8 cellular contexts compared by ENCODE assay signal in genomic region chr6:13383280-13384163, GRCh38. TPM values are rescaled to one million over a fixed set of nuclear protein-coding genes. Genes with fewer than 3 reads are reported as not detected.
DNase-seq lines count a peak whose midpoint lies in the region; ATAC-seq, FAIRE-seq and TF ChIP-seq lines count a peak whose summit lies in the region.

No MANE protein-coding gene starts in this region.

- in situ Hi-C loops in KBM-7 (cut with MboI; ENCODE audit: low pct_unique_long_range_greater_than_20kb, low sequenced_read_pairs) = no loop called here

- TF ChIP-seq CTCF in hepatocyte (IDR thresholded peaks at IDR 0.05; ENCODE audit: poor library complexity) = peak; percentile 12

- ATAC-seq in HG03159 (IDR thresholded peaks at IDR 0.05; ENCODE audit: unreplicated experiment) = peak; percentile 90

- peaks cover 2 to 13% (median 11%) of the 10 kb centered on the region in 4 donors for H3K4me1 Mint-ChIP-seq in CD4-positive, alpha-beta memory T cell

- H3K4me3 ChIP-seq in CD4-positive, alpha-beta memory T cell (ENCODE audit: low read length in 2 of 2) = no peak overlapping the region
- no peak overlapping the region for H3K4me3 ChIP-seq in hepatocyte

- no peaks in the 10 kb centered on the region for H4K20me1 ChIP-seq in hepatocyte (ENCODE audit: insufficient read depth, poor library complexity, severe bottlenecking)

- 86% methylated on average over 9 of the region's 9 CpGs for WGBS in hepatocyte (ENCODE audit: low lambda C conversion rate, missing lambda C conversion rate)

- H3K4me1 ChIP-seq in CD4-positive, alpha-beta memory T cell (ENCODE audit: insufficient read depth, low read length) = peaks cover 10% of the 10 kb centered on the region
- H3K4me1 ChIP-seq in hepatocyte (ENCODE audit: insufficient read depth) = peaks cover 2% of the 10 kb centered on the region

- no peaks in the 10 kb centered on the region for H3K36me3 Mint-ChIP-seq in CD4-positive, alpha-beta memory T cell

- POLR2A ChIA-PET in CD4-positive, alpha-beta memory T cell (lab: Charles Lee; ENCODE audit: partially characterized antibody) = no interaction called here

- H3K9me3 Mint-ChIP-seq in CD4-positive, alpha-beta memory T cell = peaks cover 0 to 4% (median 0%) of the 10 kb centered on the region in 8 donors

- no peaks in the 10 kb centered on the region for H3K27me3 ChIP-seq in CD4-positive, alpha-beta memory T cell (ENCODE audit: insufficient read depth, low read length)
- no peaks in the 10 kb centered on the region for H3K27me3 ChIP-seq in hepatocyte

- no peaks in the 10 kb centered on the region for H3K36me3 ChIP-seq in CD4-positive, alpha-beta memory T cell (ENCODE audit: insufficient read depth, low read length)
- no peaks in the 10 kb centered on the region for H3K36me3 ChIP-seq in hepatocyte (replicated peaks; ENCODE audit: insufficient read depth, low read depth)

- no peaks in the 10 kb centered on the region for H3K9me3 ChIP-seq in CD4-positive, alpha-beta memory T cell (ENCODE audit: control insufficient read depth in 1 of 2, low read length in 2 of 2)
- no peaks in the 10 kb centered on the region for H3K9me3 ChIP-seq in hepatocyte (ENCODE audit: low read depth)

- H3K9me2 ChIP-seq in hepatocyte (replicated peaks; ENCODE audit: insufficient read depth) = no peaks in the 10 kb centered on the region

- no peak overlapping the region for H3K27ac ChIP-seq in CD4-positive, alpha-beta memory T cell (ENCODE audit: low read depth, low read length)
- no peak overlapping the region for H3K27ac ChIP-seq in hepatocyte

- FAIRE-seq in GM19239 (lab: Jason Lieb, UNC) = peak; percentile 95
- FAIRE-seq in urothelium cell line (lab: Jason Lieb, UNC) = no peak

- peak overlapping the region in 4 of 7 donors; percentile 23 to 54 (median 46) for H3K27ac Mint-ChIP-seq in CD4-positive, alpha-beta memory T cell

- CTCF ChIA-PET in CD4-positive, alpha-beta memory T cell (lab: Charles Lee; ENCODE audit: partially characterized antibody) = interaction anchor here (1.5 kb wide), 1 partner anchor 12 kb away, joined by 3 read pairs; no protein-coding TSS in a partner anchor

- H3K4me3 Mint-ChIP-seq in CD4-positive, alpha-beta memory T cell = peak overlapping the region in 1 of 8 donors; percentile 20

- no peak overlapping the region for H3K4me2 ChIP-seq in hepatocyte

- H3K27me3 Mint-ChIP-seq in CD4-positive, alpha-beta memory T cell = no peaks in the 10 kb centered on the region

- DNase-seq in CD4-positive, alpha-beta memory T cell = peak in 4 of 5 donors; percentile 9 to 35 (median 16)
- DNase-seq in GM19239 (ENCODE audit: insufficient read length, low spot score) (peak; percentile 50), SW480 (ENCODE audit: low spot score) (peak; percentile 19), hepatocyte (ENCODE audit: low spot score) (no peak), KBM-7 (no peak), SK-N-DZ (ENCODE audit: low spot score) (no peak), urothelium cell line (ENCODE audit: low spot score) (no peak)

- H2AFZ ChIP-seq in hepatocyte = no peak overlapping the region

- no peaks in the 10 kb centered on the region for H3K79me2 ChIP-seq in hepatocyte

- intact Hi-C loops in CD4-positive, alpha-beta memory T cell (cut with micrococcal nuclease) = no loop called here

RNA-seq across cellular contexts. Expression of gene TBC1D7, which starts 55.2 kb away (rescaled TPM):
- total RNA-seq in CD4-positive, alpha-beta memory T cell = 10 to 100 TPM; 12.6 to 13.2 TPM
- 10 to 100 TPM; 16.2 to 24.5 TPM for polyA plus RNA-seq in CD4-positive, alpha-beta memory T cell
- total RNA-seq in hepatocyte = 15.5 and 27.8 TPM in 2 replicates
- 28.3 and 32.4 TPM in 2 replicates for polyA plus RNA-seq in hepatocyte
- 33.5 and 42.3 TPM in 2 replicates for polyA plus RNA-seq in SK-N-DZ (2014; cell fraction: cytosol; rRNA removed)
- 26.8 and 32.1 TPM in 2 replicates for polyA plus RNA-seq in SK-N-DZ (2014; cell fraction: nucleus; rRNA removed)

Comparison
In these comparisons a context has a peak if more than half of its experiments do, and no peak if none do; other contexts are left out.
1. DNase-seq: peak in CD4-positive, alpha-beta memory T cell (4 of 5), GM19239 (single experiment) and SW480 (single experiment); none in hepatocyte (single experiment), KBM-7 (single experiment), SK-N-DZ (single experiment) and urothelium cell line (single experiment).